ENCODE assay signal across 14 cellular contexts in genomic region chr17:21376585-21376834, GRCh38. TPM values are rescaled to one million over a fixed set of nuclear protein-coding genes. Genes with fewer than 3 reads are reported as not detected.
DNase-seq lines count a peak whose midpoint lies in the region; ATAC-seq and TF ChIP-seq lines count a peak whose summit lies in the region.
"Had no signal": no experiment of that assay in that cellular context is flagged by ENCODE, and none has a peak within 500 bp of the region (broad histone marks: within the 10 kb centered on the region; RNA-seq: fewer than 3 reads in every experiment).

No MANE protein-coding gene starts in this region.

- H3K27me3 ChIP-seq in GM23338 (ENCODE audit: insufficient read depth), result peaks cover 49% of the 10 kb centered on the region
- H3K27me3 ChIP-seq in spleen (replicated peaks in 1 of 7), result peaks cover 0 to 77% (median 43%) of the 10 kb centered on the region in 7 donors

- peaks cover 20% of the 10 kb centered on the region; the same call in 2 of the 3 replicates for H3K4me1 Mint-ChIP-seq in GM23338

- H3K4me1 ChIP-seq in GM23338 (ENCODE audit: insufficient read depth), result 0 out of 2 replicates have a peak, but pooled peaks cover 5% of the 10 kb centered on the region
- H3K4me1 ChIP-seq in spleen, result peaks cover 12 to 52% (median 35%) of the 10 kb centered on the region in 6 donors
- H3K4me1 ChIP-seq: HAP-1 had no signal

- H3K27me3 Mint-ChIP-seq in GM23338 (ENCODE audit: insufficient read depth, low read depth, poor library complexity), result peaks cover 41% of the 10 kb centered on the region

- no peak for ATAC-seq in GM23338
- ATAC-seq in left lobe of liver, result peak; percentile 11
- no peak for ATAC-seq in HG03342 (IDR thresholded peaks at IDR 0.05; ENCODE audit: unreplicated experiment)

- H3K4me3 ChIP-seq in GM23338 (peak overlapping the region; percentile 72), choroid plexus epithelial cell (ENCODE audit: low read depth, low read length) (peak overlapping the region; percentile 49), spleen (peak overlapping the region in 7 of 8 donors; percentile 32 to 65 (median 36))
- H3K4me3 ChIP-seq: HAP-1 had no signal

- peak overlapping the region; percentile 38; the same call in 1 of the 2 replicates for H2AFZ ChIP-seq in GM23338

- 0 out of 2 replicates have a peak, but pooled peaks cover 4% of the 10 kb centered on the region for H3F3A ChIP-seq in GM23338 (replicated peaks; ENCODE audit: low read depth)

- 0 to 4% (median 1%) methylated on average over 5 to 34 of the region's 34 CpGs for WGBS in spleen, 5 donors

- H3K36me3 Mint-ChIP-seq in GM23338 (ENCODE audit: low read depth), result no peaks in the 10 kb centered on the region; the same call in 2 of the 3 replicates
- H3K36me3 Mint-ChIP-seq: activated naive CD4-positive, alpha-beta T cell treated with anti-CD3 and anti-CD28 coated beads, Interleukin-2, amount 50 U/mL, for 72 hours had no signal

- H3K9me3 ChIP-seq in spleen, result no peaks in the 10 kb centered on the region
- H3K9me3 ChIP-seq: HAP-1 had no signal

- no peak for TF ChIP-seq CTCF in GM23338 (conservative IDR thresholded peaks at IDR 0.05; ENCODE audit: low read depth in 2 of 2)
- TF ChIP-seq CTCF in choroid plexus epithelial cell (conservative IDR thresholded peaks at IDR 0.05; ENCODE audit: low read depth, low read length), result no peak
- no peak for TF ChIP-seq CTCF in spleen (IDR thresholded peaks at IDR 0.05 in 8 of 11, conservative IDR thresholded peaks at IDR 0.05 in 3 of 11)

- no peaks in the 10 kb centered on the region for H3K79me2 ChIP-seq in GM23338 (replicated peaks; ENCODE audit: insufficient read depth)

- H3K4me2 ChIP-seq in GM23338, result peak overlapping the region; percentile 92

- H3K9me3 Mint-ChIP-seq in GM23338, result peaks cover 3% of the 10 kb centered on the region; the same call in 1 of the 3 replicates
- H3K9me3 Mint-ChIP-seq: activated CD4-positive, alpha-beta T cell treated with anti-CD3 and anti-CD28 coated beads, Interleukin-2, amount 10 ng/mL, durations not matched to agents 24 days and 14 days; activated naive CD4-positive, alpha-beta T cell treated with anti-CD3 and anti-CD28 coated beads, Interleukin-2, amount 50 U/mL, for 72 hours had no signal

- H3K27ac Mint-ChIP-seq in GM23338, result no peak overlapping the region
- H3K27ac Mint-ChIP-seq: activated CD4-positive, alpha-beta T cell treated with anti-CD3 and anti-CD28 coated beads, Interleukin-2, amount 10 ng/mL, durations not matched to agents 24 days and 14 days; activated naive CD4-positive, alpha-beta T cell treated with anti-CD3 and anti-CD28 coated beads, Interleukin-2, amount 50 U/mL, for 72 hours had no signal

- no peak for TF ChIP-seq POLR2A in spleen (IDR thresholded peaks at IDR 0.05)

- H3K27ac ChIP-seq in GM23338 (ENCODE audit: low read depth) (no peak overlapping the region), spleen (peak overlapping the region in 4 of 8 donors; percentile 48 to 78 (median 66))

- H3K36me3 ChIP-seq in GM23338 (ENCODE audit: insufficient read depth) (no peaks in the 10 kb centered on the region), spleen (no peaks in the 10 kb centered on the region)
- H3K36me3 ChIP-seq: HAP-1 had no signal

- no peak for DNase-seq in GM23338 (ENCODE audit: low spot score)
- DNase-seq in choroid plexus epithelial cell (ENCODE audit: low read depth), result no peak
- no peak for DNase-seq in left lobe of liver (ENCODE audit: low spot score)
- no peak for DNase-seq in spleen
- DNase-seq in NCI-H1105 treated with DMSO at 0.1 percent for 48 hours (lab: John Stamatoyannopoulos, UW), result no peak
- no peak for DNase-seq in 8988T
- DNase-seq in COLO668 (lab: John Stamatoyannopoulos, UW; ENCODE audit: unreplicated experiment), result no peak
- DNase-seq: activated CD4-positive, alpha-beta T cell treated with anti-CD3 and anti-CD28 coated beads, Interleukin-2, amount 10 ng/mL, durations not matched to agents 24 days and 14 days; DMS153; NCI-H2081; SHP77 had no signal

- no peaks in the 10 kb centered on the region for H3K9me2 ChIP-seq in GM23338 (ENCODE audit: insufficient read depth)

- peak overlapping the region; percentile 60; the same call in 2 of the 3 replicates for H3K4me3 Mint-ChIP-seq in GM23338
- H3K4me3 Mint-ChIP-seq: activated CD4-positive, alpha-beta T cell treated with anti-CD3 and anti-CD28 coated beads, Interleukin-2, amount 10 ng/mL, durations not matched to agents 24 days and 14 days had no signal

- H4K20me1 ChIP-seq in GM23338 (replicated peaks; ENCODE audit: insufficient read depth), result 0 out of 2 replicates have a peak, but pooled peaks cover 3% of the 10 kb centered on the region

- intact Hi-C loops in spleen (cut with DNase I; ENCODE audit: low total_unique reads), result no loop called here

TF ChIP-seq in GM23338, 12 proteins besides CTCF, POLR2A, EP300 and RAD21 (continues in another document):
- TF ChIP-seq JUNB (IDR thresholded peaks at IDR 0.05; ENCODE audit: unreplicated experiment) (no peak), ZNF462 (CRISPR knock-in tag; IDR thresholded peaks at IDR 0.05) (no peak), STAT1 (IDR thresholded peaks at IDR 0.05; ENCODE audit: unreplicated experiment) (no peak)

RNA-seq across cellular contexts. Expression of gene KCNJ12, which starts 0.4 kb away (rescaled TPM):
- total RNA-seq in GM23338 (2014; rRNA removed; shearing (Covaris generic)), result 0.97 and 2.4 TPM in 2 replicates
- polyA plus RNA-seq in GM23338 (2016; fragmentation: Nextera tagmentation; extraction: Ambion mirVana) (0.42 and 0.61 TPM in 2 replicates), spleen (under 1 TPM; 0.11 to 0.77 (median 0.12) TPM)
- total RNA-seq in left lobe of liver (1.7 TPM), spleen (1 to 10 TPM; 1.0 to 4.8 (median 2.6) TPM)
- total RNA-seq: activated CD4-positive, alpha-beta T cell treated with anti-CD3 and anti-CD28 coated beads, Interleukin-2, amount 10 ng/mL, durations not matched to agents 24 days and 14 days; activated naive CD4-positive, alpha-beta T cell treated with anti-CD3 and anti-CD28 coated beads, Interleukin-2, amount 50 U/mL, for 72 hours had no signal
